In genomic region chr3:115092220-115092791, GRCh38 we compare ENCODE assay signal across 8 cellular contexts. TPM values are rescaled to one million over a fixed set of nuclear protein-coding genes. Genes with fewer than 3 reads are reported as not detected.
A peak's percentile ranks its signal among the peaks of the same experiment; 100 is the strongest.
DNase-seq lines count a peak whose midpoint lies in the region; ATAC-seq lines count a peak whose summit lies in the region.

No MANE protein-coding gene starts in this region.

- no peak overlapping the region for H3K27ac ChIP-seq in SJCRH30

- ATAC-seq in GM21526 (IDR thresholded peaks at IDR 0.05; ENCODE audit: low FRiP score, unreplicated experiment) = peak; percentile 85
- ATAC-seq in left cardiac atrium = peak; percentile 97 to 99
- ATAC-seq in HG03457 (IDR thresholded peaks at IDR 0.05; ENCODE audit: unreplicated experiment) = no peak

- 0 out of 2 replicates have a peak, but pooled peaks cover 3% of the 10 kb centered on the region for H3K4me1 ChIP-seq in SJCRH30

- H3K9me3 ChIP-seq in SJCRH30 (replicated peaks) = no peaks in the 10 kb centered on the region

- intact Hi-C loops in left cardiac atrium (cut with DNase I) = loop anchor here in 1 of 2 donors (5.0 kb wide), 3 partner anchors 75 to 710 kb away; no protein-coding TSS in a partner anchor

- H3K36me3 ChIP-seq in SJCRH30 = no peaks in the 10 kb centered on the region

- no peaks in the 10 kb centered on the region for H3K27me3 ChIP-seq in SJCRH30

- no peak overlapping the region for H3K4me3 ChIP-seq in SJCRH30

- DNase-seq in DMS79 (lab: John Stamatoyannopoulos, UW) (peak; percentile 26), Kasumi-1 (lab: John Stamatoyannopoulos, UW) (peak; percentile 21 to 33), SJCRH30 (peak; percentile 74 to 82), amygdala (lab: John Stamatoyannopoulos, UW) (peak in 48 of 56 donors; percentile 10 to 85 (median 58)), left cardiac atrium (peak; percentile 61), retina (peak; percentile 59)

RNA-seq across cellular contexts. Expression of gene ZBTB20, which starts 54.8 kb away (rescaled TPM):
- total RNA-seq in SJCRH30 (2014; rRNA removed; shearing (Covaris generic)) = 5.3 and 7.7 TPM in 2 replicates
- 10 to 100 TPM; 59.5 to 68.8 TPM for total RNA-seq in left cardiac atrium

Comparison
In these comparisons a context has a peak if more than half of its experiments do, and no peak if none do; other contexts are left out.
1. DNase-seq: peak in every context shown above with its lines; median percentile 78 in SJCRH30; 61 in left cardiac atrium; 59 in retina; 58 in amygdala; 27 in Kasumi-1; 26 in DMS79.